Comparison of ENCODE assay signal across 12 cellular contexts in the genomic region with DNA sequence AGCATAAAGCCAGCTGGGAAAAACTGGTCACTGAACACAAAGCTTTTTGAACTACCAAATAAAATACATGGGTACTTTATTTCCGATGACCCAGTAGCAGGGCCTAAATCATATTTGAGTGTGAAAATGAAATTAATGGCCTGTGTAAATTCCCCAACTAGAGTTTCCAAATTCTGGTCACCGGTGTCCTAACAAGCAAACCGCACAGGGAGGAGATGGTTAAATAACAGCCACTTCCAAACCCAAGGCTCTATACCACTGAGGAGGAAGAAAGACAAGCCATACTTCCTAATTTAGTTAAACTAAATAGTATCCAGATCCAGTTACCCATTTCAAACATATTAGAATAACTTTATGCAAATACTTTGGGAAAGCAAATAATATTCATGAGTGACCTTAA.
"Had no signal": no experiment of that assay in that cellular context is flagged by ENCODE, and none has a peak within 500 bp of the region (broad histone marks: within the 10 kb centered on the region; RNA-seq: fewer than 3 reads in every experiment).

No MANE protein-coding gene starts in this region.

- H3K9me3 ChIP-seq: esophagus muscularis mucosa, heart right ventricle, transverse colon had no signal

- FAIRE-seq: TTC549 had no signal

- H3K4me3 ChIP-seq: esophagus muscularis mucosa, heart right ventricle, transverse colon had no signal

- ATAC-seq: activated CD4-positive, alpha-beta T cell treated with anti-CD3 and anti-CD28 coated beads for 36 hours; activated naive CD4-positive, alpha-beta T cell treated with anti-CD3 and anti-CD28 coated beads, Interleukin-2, amount 50 U/mL, for 72 hours; heart right ventricle; stimulated activated naive CD8-positive, alpha-beta T cell treated with anti-CD3 and anti-CD28 coated beads, Interleukin-15, Interleukin-2, amounts not matched to agents 100 U/mL and 50 U/mL, for 24 hours; WTC11 had no signal

- H3K36me3 ChIP-seq: esophagus muscularis mucosa, heart right ventricle, transverse colon had no signal

- DNase-seq: activated CD4-positive, alpha-beta T cell treated with anti-CD3 and anti-CD28 coated beads for 36 hours; activated CD4-positive, alpha-beta T cell treated with anti-CD3 and anti-CD28 coated beads, Interleukin-2, amount 50 U/mL, for 48 hours; activated gamma-delta T cell treated with Interleukin-2 at 50 U/mL for 16 hours; activated T-cell treated with anti-CD3 and anti-CD28 coated beads for 4 hours; effector CD8-positive, alpha-beta T cell; heart right ventricle; stimulated activated naive CD8-positive, alpha-beta T cell treated with anti-CD3 and anti-CD28 coated beads, Interleukin-15, Interleukin-2, amounts not matched to agents 100 U/mL and 50 U/mL, for 24 hours; transverse colon had no signal

- H3K27me3 ChIP-seq: esophagus muscularis mucosa, heart right ventricle, transverse colon had no signal

- H3K27ac ChIP-seq: esophagus muscularis mucosa had no signal
